In the genomic region with DNA sequence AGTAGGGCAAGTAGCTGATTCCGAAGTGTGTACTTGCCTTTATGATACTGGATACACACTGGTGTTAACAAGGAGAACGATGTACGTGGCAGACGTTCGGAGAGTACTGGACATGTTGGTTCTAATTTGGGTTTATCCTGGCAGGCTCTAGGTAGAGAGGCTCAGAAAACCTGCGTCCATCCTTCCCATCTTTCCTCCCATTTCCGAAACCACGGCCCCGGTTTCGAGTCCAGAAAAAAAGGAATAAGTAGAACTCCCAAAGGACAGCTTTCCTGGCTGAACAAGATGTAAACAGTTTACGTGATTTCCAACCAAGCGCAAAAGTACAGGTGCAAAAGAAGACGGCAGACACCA, we compare ENCODE assay signal across 9 cellular contexts. TPM values are rescaled to one million over a fixed set of nuclear protein-coding genes. Genes with fewer than 3 reads are reported as not detected.
DNase-seq lines count a peak whose midpoint lies in the region; ATAC-seq and TF ChIP-seq lines count a peak whose summit lies in the region.
"Had no signal": no experiment of that assay in that cellular context is flagged by ENCODE, and none has a peak within 500 bp of the region (broad histone marks: within the 10 kb centered on the region; RNA-seq: fewer than 3 reads in every experiment).

No MANE protein-coding gene starts in this region.

- no peaks in the 10 kb centered on the region for H3K9me3 Mint-ChIP-seq in Caco-2 (ENCODE audit: unreplicated experiment)

- peaks cover 13% of the 10 kb centered on the region for H3K36me3 Mint-ChIP-seq in Caco-2 (ENCODE audit: insufficient read depth, unreplicated experiment)

- no peaks in the 10 kb centered on the region for H3K4me1 Mint-ChIP-seq in Caco-2 (ENCODE audit: low read depth, unreplicated experiment)

- peak; percentile 18 for ATAC-seq in GM21576 (IDR thresholded peaks at IDR 0.05; ENCODE audit: unreplicated experiment)

- H3K27me3 Mint-ChIP-seq in Caco-2 (ENCODE audit: insufficient read depth, unreplicated experiment), result no peaks in the 10 kb centered on the region

- H3K4me3 ChIP-seq in Caco-2 (ENCODE audit: low read depth, low read length) (peak overlapping the region; percentile 60), duodenal mucosa (ENCODE audit: low read depth in 1 of 2, low read length in 2 of 2) (peak overlapping the region; percentile 92 to 96), muscle layer of duodenum (ENCODE audit: low read depth in 1 of 2, low read length in 2 of 2) (peak overlapping the region; percentile 91 to 94)

- intact Hi-C loops in Caco-2 (cut with micrococcal nuclease; ENCODE audit: unreplicated experiment), result no loop called here

- DNase-seq in Caco-2 (no peak), KG1 (lab: John Stamatoyannopoulos, UW) (peak; percentile 66), NCI-H2081 (lab: John Stamatoyannopoulos, UW) (no peak), NCI-H226 (no peak), NOMO-1 treated with dmso at 0.1 percent for 144 hours (lab: John Stamatoyannopoulos, UW; ENCODE audit: unreplicated experiment) (no peak)

- H3K9me3 ChIP-seq in Caco-2, result no peaks in the 10 kb centered on the region
- no peaks in the 10 kb centered on the region for H3K9me3 ChIP-seq in duodenal mucosa (ENCODE audit: control insufficient read depth in 1 of 2, low read length in 2 of 2)
- no peaks in the 10 kb centered on the region for H3K9me3 ChIP-seq in muscle layer of duodenum (ENCODE audit: control insufficient read depth in 1 of 2, low read length in 2 of 2)

- H3K27ac ChIP-seq in duodenal mucosa (ENCODE audit: low read depth, low read length) (peak overlapping the region; percentile 30), muscle layer of duodenum (ENCODE audit: low read length) (peak overlapping the region; percentile 74)

- CTCF ChIA-PET in Caco-2 (lab: Charles Lee), result no interaction called here

- peak overlapping the region; percentile 82 to 87 for H3K9ac ChIP-seq in duodenal mucosa (ENCODE audit: low read depth in 1 of 2, low read length in 2 of 2)

- peak overlapping the region; percentile 94 for H3K27ac Mint-ChIP-seq in Caco-2 (ENCODE audit: unreplicated experiment)

- TF ChIP-seq CTCF in Caco-2 (IDR thresholded peaks at IDR 0.05; ENCODE audit: insufficient read depth in 1 of 2, low read depth in 1 of 2, low read length in 1 of 2, severe bottlenecking in 1 of 2, unreplicated experiment in 1 of 2), result no peak

- POLR2A ChIA-PET in Caco-2 (lab: Charles Lee), result interaction anchor here (0.6 kb wide), 2 partner anchors 451 to 743 kb away, joined by 3 to 4 read pairs; no protein-coding TSS in a partner anchor

- H3K4me3 Mint-ChIP-seq in Caco-2 (ENCODE audit: unreplicated experiment), result peak overlapping the region; percentile 97

- H3K4me1 ChIP-seq in Caco-2, result 0 out of 2 replicates have a peak, but pooled peaks cover 5% of the 10 kb centered on the region
- H3K4me1 ChIP-seq in duodenal mucosa (ENCODE audit: control insufficient read depth in 1 of 2, insufficient read depth in 2 of 2, low read length in 2 of 2), result peaks cover 12 to 21% of the 10 kb centered on the region in 2 donors
- H3K4me1 ChIP-seq in muscle layer of duodenum (ENCODE audit: control insufficient read depth in 1 of 2, insufficient read depth in 2 of 2, low read length in 2 of 2), result peaks cover 0 to 23% of the 10 kb centered on the region in 2 donors

- no TSS peak for BruUV-seq in Caco-2 (replicated peaks; lab: Mats Ljungman, UMichigan)

- H3K27me3 ChIP-seq in Caco-2 (replicated peaks; ENCODE audit: control insufficient read depth, insufficient read depth, low read length) (no peaks in the 10 kb centered on the region), duodenal mucosa (ENCODE audit: control insufficient read depth in 1 of 2, insufficient read depth in 2 of 2, low read length in 2 of 2) (no peaks in the 10 kb centered on the region), muscle layer of duodenum (ENCODE audit: low read depth, low read length) (no peaks in the 10 kb centered on the region)

- H3K36me3 ChIP-seq in Caco-2 (ENCODE audit: control insufficient read depth, insufficient read depth, low read length) (no peaks in the 10 kb centered on the region), duodenal mucosa (ENCODE audit: control insufficient read depth in 1 of 2, insufficient read depth in 2 of 2, low read length in 2 of 2) (no peaks in the 10 kb centered on the region), muscle layer of duodenum (ENCODE audit: control insufficient read depth in 1 of 2, insufficient read depth in 2 of 2, low read length in 2 of 2) (no peaks in the 10 kb centered on the region)

RNA-seq across cellular contexts. Expression of a gene that starts 0.3 kb away (rescaled TPM):
- total RNA-seq in Caco-2 (2022), result 54.7 and 57.1 TPM in 2 replicates

RNA-seq across cellular contexts. Expression of a gene that starts 8.4 kb away (rescaled TPM):
- total RNA-seq in Caco-2 (2022), result 0.23 and 0.36 TPM in 2 replicates
- total RNA-seq: RPMI7951 had no signal

RNA-seq across cellular contexts. Expression of a gene that starts 54.8 kb away (rescaled TPM):
- total RNA-seq in Caco-2 (2022), result 66.2 and 78.0 TPM in 2 replicates
